Comparison of ENCODE assay signal across 8 cellular contexts in the genomic region with DNA sequence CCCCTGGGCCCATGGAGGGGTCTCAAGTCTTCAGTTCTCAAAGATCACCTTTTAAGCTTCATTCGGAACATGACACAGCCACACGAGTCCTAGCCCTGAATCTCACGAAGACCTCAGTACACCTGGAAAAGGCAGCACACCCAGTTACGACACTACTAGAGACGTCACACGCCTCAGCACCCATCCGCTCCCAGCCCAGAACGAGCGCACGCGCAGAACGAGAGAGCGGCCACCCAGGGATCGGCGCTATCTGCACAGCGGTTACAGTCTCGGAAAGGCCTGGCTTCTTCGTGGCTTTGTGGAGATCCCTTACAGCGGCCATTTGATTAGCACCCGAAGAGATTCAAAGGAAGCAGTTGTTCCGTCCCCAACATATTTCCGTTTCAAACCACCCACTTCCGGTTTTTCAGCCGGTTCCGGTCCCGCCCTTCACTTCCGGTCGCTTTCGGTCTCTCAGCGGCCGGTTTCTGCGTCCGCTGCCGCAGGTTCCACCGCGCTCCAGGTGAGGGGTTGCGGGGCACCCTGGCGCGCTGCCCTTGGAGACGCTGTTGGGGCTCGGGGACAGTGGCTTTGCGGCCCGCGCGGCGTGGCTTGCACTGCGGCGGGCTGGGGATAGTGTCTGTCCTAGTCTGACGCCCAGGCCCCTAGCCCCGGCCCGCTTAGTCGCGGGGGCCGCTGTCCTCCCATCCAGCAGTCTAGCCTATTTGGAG. TPM values are rescaled to one million over a fixed set of nuclear protein-coding genes. Genes with fewer than 3 reads are reported as not detected.
DNase-seq lines count a peak whose midpoint lies in the region; ATAC-seq, FAIRE-seq and TF ChIP-seq lines count a peak whose summit lies in the region.

Gene UBLCP1, plus strand, starts transcription at position 432 of the 710 bp plus-strand sequence. CDS start 5,626 bp downstream, outside the sequence.

- H3K36me3 ChIP-seq in parathyroid adenoma (ENCODE audit: control insufficient read depth, insufficient read depth, low read length) (no peaks in the 10 kb centered on the region), tibial artery (peaks cover 0 to 3% (median 0%) of the 10 kb centered on the region in 3 donors)

- peak within 1 kb of the TSS; percentile 89 for H3K27ac ChIP-seq in parathyroid adenoma
- H3K27ac ChIP-seq in tibial artery = peak within 1 kb of the TSS; percentile 79 to 87

- no peaks in the 10 kb centered on the region for H3K9me3 ChIP-seq in parathyroid adenoma (ENCODE audit: control insufficient read depth, low read length)
- no peaks in the 10 kb centered on the region for H3K9me3 ChIP-seq in tibial artery

- TF ChIP-seq POLR2A in GM12891 (IDR thresholded peaks at IDR 0.05; ENCODE audit: low read depth, low read length) = peak; percentile 89

- TF ChIP-seq CTCF in parathyroid adenoma (IDR thresholded peaks at IDR 0.05) (no peak), tibial artery (IDR thresholded peaks at IDR 0.05) (no peak)

- peaks cover 12% of the 10 kb centered on the region for H3K79me2 ChIP-seq in parathyroid adenoma

- peak within 1 kb of the TSS; percentile 95 for H2AFZ ChIP-seq in parathyroid adenoma

- H3K4me1 ChIP-seq in parathyroid adenoma (peaks cover 7% of the 10 kb centered on the region), tibial artery (peaks cover 0 to 18% (median 3%) of the 10 kb centered on the region in 4 donors)

- intact Hi-C loops in Right ventricle myocardium superior (cut with DNase I) (loop anchor here (5.0 kb wide), 2 partner anchors 51 to 101 kb away; no protein-coding TSS in a partner anchor), tibial artery (cut with DNase I; ENCODE audit: low total_unique reads) (no loop called here)

- H3K9ac ChIP-seq in parathyroid adenoma = peak within 1 kb of the TSS; percentile 56

- H3K27me3 ChIP-seq in parathyroid adenoma (ENCODE audit: control insufficient read depth, insufficient read depth, low read length) (no peaks in the 10 kb centered on the region), tibial artery (no peaks in the 10 kb centered on the region)

- peak within 1 kb of the TSS; percentile 92 for H3K4me2 ChIP-seq in parathyroid adenoma (ENCODE audit: low read length)

- H3K4me3 ChIP-seq in parathyroid adenoma (ENCODE audit: low read depth, low read length) (peak within 1 kb of the TSS; percentile 89), tibial artery (peak within 1 kb of the TSS; percentile 74 to 96)

- DNase-seq in GM12891 (ENCODE audit: insufficient read length, low spot score) = peak; percentile 79
- DNase-seq in NCI-H128 (lab: John Stamatoyannopoulos, UW; ENCODE audit: unreplicated experiment) = peak; percentile 5
- DNase-seq in SW 1271 (lab: John Stamatoyannopoulos, UW) = peak; percentile 67 to 92
- peak; percentile 54 for DNase-seq in activated naive CD8-positive, alpha-beta T cell treated with anti-CD3 and anti-CD28 coated beads, Interleukin-2, amount 50 U/mL, for 16 hours (ENCODE audit: low read depth, low spot score)
- DNase-seq in Right ventricle myocardium superior = peak; percentile 87
- DNase-seq in tibial artery = peak; percentile 64 to 83

- ATAC-seq in HG02759 (IDR thresholded peaks at IDR 0.05; ENCODE audit: unreplicated experiment) = peak; percentile 95
- peak; percentile 97 for ATAC-seq in Right ventricle myocardium superior (ENCODE audit: poor library complexity)

- FAIRE-seq in GM12891 (lab: Jason Lieb, UNC) = peak; percentile 97

TF ChIP-seq in GM12891, 5 proteins besides CTCF, POLR2A, EP300 and RAD21:
- peak; percentile 86 for TF ChIP-seq SPI1 (IDR thresholded peaks at IDR 0.05; ENCODE audit: low read depth, low read length)
- no peak for TF ChIP-seq PAX5 (IDR thresholded peaks at IDR 0.05; ENCODE audit: insufficient read depth, low read length, severe bottlenecking)
- TF ChIP-seq POLR2AphosphoS5 (IDR thresholded peaks at IDR 0.05; ENCODE audit: low read depth, low read length) = peak; percentile 93
- peak; percentile 88 for TF ChIP-seq TAF1 (IDR thresholded peaks at IDR 0.05; ENCODE audit: low read depth, low read length)
- TF ChIP-seq POU2F2 (IDR thresholded peaks at IDR 0.05; ENCODE audit: low read depth, low read length) = 0 out of 2 replicates have a peak, but pooled peaks have one; percentile 51
TF ChIP-seq in GM12891: peak in this region for 4.

RNA-seq across cellular contexts. Expression of gene UBLCP1, which starts in this region (rescaled TPM):
- 16.9 TPM for polyA plus RNA-seq in GM12891 (2012; ENCODE audit: low read depth, missing spikeins)
- total RNA-seq in Right ventricle myocardium superior = 13.3 TPM

Comparison
In these comparisons a context has a peak if more than half of its experiments do, and no peak if none do; other contexts are left out.
1. Peak in every context shown above with its lines: DNase-seq, ATAC-seq, H3K4me3 ChIP-seq and H3K27ac ChIP-seq.
2. DNase-seq: peak in every context shown above with its lines; median percentile 87 in Right ventricle myocardium superior; 80 in SW 1271; 79 in GM12891; 74 in tibial artery; 54 in activated naive CD8-positive, alpha-beta T cell treated with anti-CD3 and anti-CD28 coated beads, Interleukin-2, amount 50 U/mL, for 16 hours; 5 in NCI-H128.